Comparison of ENCODE assay signal across 8 cellular contexts in genomic region chr16:72093448-72094265, GRCh38. TPM values are rescaled to one million over a fixed set of nuclear protein-coding genes. Genes with fewer than 3 reads are reported as not detected.
DNase-seq lines count a peak whose midpoint lies in the region; ATAC-seq and TF ChIP-seq lines count a peak whose summit lies in the region.

Gene DHX38 (plus strand): TSS chr16:72093847. CDS start chr16:72096158, 2,311 bp downstream.
Gene TXNL4B (minus strand): TSS chr16:72093620. CDS start chr16:72090749, 2,871 bp downstream.

- TF ChIP-seq CTCF in fibroblast of pulmonary artery (IDR thresholded peaks at IDR 0.05; ENCODE audit: low read length, missing control alignments), result no peak

- peaks cover 51% of the 10 kb centered on the region for H3K36me3 Mint-ChIP-seq in natural killer cell treated with Interleukin-12 subunit alpha and Interleukin-12 subunit beta and Interleukin-15 and Interleukin-18, amount 100 ng/mL, for 72 hours

- H3K27ac Mint-ChIP-seq in natural killer cell treated with Interleukin-12 subunit alpha and Interleukin-12 subunit beta and Interleukin-15 and Interleukin-18, amount 100 ng/mL, for 72 hours, result peak within 1 kb of the TSS; percentile 94 to 96

- H3K4me3 Mint-ChIP-seq in natural killer cell treated with Interleukin-12 subunit alpha and Interleukin-12 subunit beta and Interleukin-15 and Interleukin-18, amount 100 ng/mL, for 72 hours, result peak within 1 kb of the TSS; percentile 97

- DNase-seq in ELF-1 (ENCODE audit: low read depth, low spot score) (peak; percentile 99), H7 (peak; percentile 96), M059J (ENCODE audit: low read depth) (peak; percentile 100), SHP77 (lab: John Stamatoyannopoulos, UW) (peak; percentile 98 to 99), fibroblast of pulmonary artery (ENCODE audit: low read depth) (peak; percentile 99)
- peak; percentile 86 for DNase-seq in activated effector memory CD4-positive, alpha-beta T cell treated with Interleukin-2 at 50 U/mL for 16 hours
- DNase-seq in natural killer cell treated with Interleukin-12 subunit alpha and Interleukin-12 subunit beta and Interleukin-15 and Interleukin-18, amount 100 ng/mL, for 72 hours (ENCODE audit: low spot score), result peak; percentile 94
- peak; percentile 88 for DNase-seq in stimulated activated naive CD8-positive, alpha-beta T cell treated with anti-CD3 and anti-CD28 coated beads, Interleukin-15, Interleukin-2, amounts not matched to agents 100 U/mL and 50 U/mL, for 24 hours

- ATAC-seq in natural killer cell treated with Interleukin-12 subunit alpha and Interleukin-12 subunit beta and Interleukin-15 and Interleukin-18, amount 100 ng/mL, for 72 hours, result peak; percentile 98 to 99
- peak; percentile 99 for ATAC-seq in stimulated activated naive CD8-positive, alpha-beta T cell treated with anti-CD3 and anti-CD28 coated beads, Interleukin-15, Interleukin-2, amounts not matched to agents 100 U/mL and 50 U/mL, for 24 hours

- H3K27me3 ChIP-seq in H7 (ENCODE audit: control insufficient read depth, insufficient read depth, low read length), result no peaks in the 10 kb centered on the region

- H3K9me3 Mint-ChIP-seq in natural killer cell treated with Interleukin-12 subunit alpha and Interleukin-12 subunit beta and Interleukin-15 and Interleukin-18, amount 100 ng/mL, for 72 hours, result no peaks in the 10 kb centered on the region

- no peaks in the 10 kb centered on the region for H3K27me3 Mint-ChIP-seq in natural killer cell treated with Interleukin-12 subunit alpha and Interleukin-12 subunit beta and Interleukin-15 and Interleukin-18, amount 100 ng/mL, for 72 hours

- peaks cover 66 to 67% of the 10 kb centered on the region in 2 donors for H3K4me1 Mint-ChIP-seq in natural killer cell treated with Interleukin-12 subunit alpha and Interleukin-12 subunit beta and Interleukin-15 and Interleukin-18, amount 100 ng/mL, for 72 hours (ENCODE audit: low read depth in 2 of 2)

- H3K36me3 ChIP-seq in H7 (replicated peaks; ENCODE audit: control insufficient read depth, insufficient read depth, low read length), result peaks cover 8% of the 10 kb centered on the region

- H3K4me3 ChIP-seq in H7 (ENCODE audit: insufficient read depth, low read depth, low read length), result peak within 1 kb of the TSS; percentile 94
- peak within 1 kb of the TSS; percentile 99 for H3K4me3 ChIP-seq in fibroblast of pulmonary artery (replicated peaks; ENCODE audit: low read depth, low read length)

RNA-seq across cellular contexts. Expression of gene DHX38, which starts in this region (rescaled TPM):
- 55.7 and 56.8 TPM in 2 replicates for total RNA-seq in H7 (2014; rRNA removed; shearing (Covaris generic))
- 15.5 and 32.3 TPM in 2 replicates for total RNA-seq in M059J (2014; rRNA removed; shearing (Covaris generic))
- total RNA-seq in natural killer cell treated with Interleukin-12 subunit alpha and Interleukin-12 subunit beta and Interleukin-15 and Interleukin-18, amount 100 ng/mL, for 72 hours, result 100 to 1,000 TPM; 108 to 121 TPM

RNA-seq across cellular contexts. Expression of gene TXNL4B, which starts in this region (rescaled TPM):
- total RNA-seq in H7 (2014; rRNA removed; shearing (Covaris generic)), result 6.1 and 8.3 TPM in 2 replicates
- total RNA-seq in M059J (2014; rRNA removed; shearing (Covaris generic)), result 10.9 and 12.0 TPM in 2 replicates
- total RNA-seq in natural killer cell treated with Interleukin-12 subunit alpha and Interleukin-12 subunit beta and Interleukin-15 and Interleukin-18, amount 100 ng/mL, for 72 hours, result 10 to 100 TPM; 24.2 to 28.8 TPM

Comparison
In these comparisons a context has a peak if more than half of its experiments do, and no peak if none do; other contexts are left out.
1. Peak in every context shown above with its lines: DNase-seq, ATAC-seq and H3K4me3 ChIP-seq.